ENCODE assay signal across 16 cellular contexts in the genomic region with DNA sequence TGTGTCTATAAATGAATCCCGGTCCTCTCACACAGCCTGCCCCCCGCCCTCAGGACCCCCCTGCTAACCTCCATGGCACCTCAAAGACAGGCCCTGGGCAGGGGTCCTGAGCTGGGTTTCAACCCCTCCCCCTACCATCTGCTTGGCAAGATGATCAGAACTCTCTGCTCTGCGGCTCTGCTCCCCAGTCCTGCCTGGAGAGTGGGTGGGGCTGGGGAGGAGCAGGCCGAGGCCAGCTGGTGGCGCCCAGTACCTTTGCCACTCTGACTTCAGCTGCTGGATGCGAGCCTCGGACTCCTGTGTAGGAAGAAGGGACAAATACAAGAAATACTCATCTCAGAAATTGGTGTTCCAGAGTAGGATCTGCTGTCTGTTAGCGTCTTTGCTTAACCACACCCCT. TPM values are rescaled to one million over a fixed set of nuclear protein-coding genes. Genes with fewer than 3 reads are reported as not detected.
DNase-seq lines count a peak whose midpoint lies in the region; TF ChIP-seq lines count a peak whose summit lies in the region.
"Had no signal": no experiment of that assay in that cellular context is flagged by ENCODE, and none has a peak within 500 bp of the region (broad histone marks: within the 10 kb centered on the region; RNA-seq: fewer than 3 reads in every experiment).

No MANE protein-coding gene starts in this region.

- H3K36me3 ChIP-seq in H7 (replicated peaks; ENCODE audit: control insufficient read depth, insufficient read depth, low read length) (peaks cover 5% of the 10 kb centered on the region), osteoblast (ENCODE audit: insufficient read depth, low read length) (peaks cover 84% of the 10 kb centered on the region)

- H3K4me3 Mint-ChIP-seq in activated T-cell treated with anti-CD3 and anti-CD28 coated beads, Interleukin-2, amount 50 U/mL, for 24 hours, result no peak overlapping the region
- H3K4me3 Mint-ChIP-seq in chondrocyte (ENCODE audit: unreplicated experiment), result no peak overlapping the region
- H3K4me3 Mint-ChIP-seq: brain, IgD-negative memory B cell had no signal

- H3K4me2 ChIP-seq in osteoblast (ENCODE audit: insufficient read depth, low read length), result no peak overlapping the region

- H3K4me1 ChIP-seq in osteoblast (ENCODE audit: insufficient read depth, low read length), result no peaks in the 10 kb centered on the region
- H3K4me1 ChIP-seq: SJCRH30, vagina had no signal

- no peaks in the 10 kb centered on the region for H3K9me3 ChIP-seq in osteoblast (ENCODE audit: low read depth, low read length)
- H3K9me3 ChIP-seq: SJCRH30, vagina had no signal

- no peak overlapping the region for H3K27ac ChIP-seq in osteoblast (ENCODE audit: low read depth, low read length)
- H3K27ac ChIP-seq: SJCRH30, vagina had no signal

- H3K4me3 ChIP-seq in H7 (ENCODE audit: insufficient read depth, low read depth, low read length), result no peak overlapping the region
- no peak overlapping the region for H3K4me3 ChIP-seq in osteoblast (ENCODE audit: insufficient read depth, low read length)
- H3K4me3 ChIP-seq: SJCRH30, vagina had no signal

- TF ChIP-seq CTCF in chondrocyte (IDR thresholded peaks at IDR 0.05) (no peak), osteoblast (IDR thresholded peaks at IDR 0.05; ENCODE audit: extremely low read depth, low read depth, low read length) (no peak), GM20000 (IDR thresholded peaks at IDR 0.05; ENCODE audit: extremely low read depth, missing control alignments) (no peak)

- H3K27ac Mint-ChIP-seq in activated T-cell treated with anti-CD3 and anti-CD28 coated beads, Interleukin-2, amount 50 U/mL, for 24 hours, result peak overlapping the region; percentile 79
- no peak overlapping the region for H3K27ac Mint-ChIP-seq in chondrocyte (ENCODE audit: unreplicated experiment)
- H3K27ac Mint-ChIP-seq: activated T-helper 2 cell treated with anti-CD3 and anti-CD28 coated beads, Interferon-gamma antibody, Interleukin-2, Interleukin-4, amounts not matched to agents 10 μg/mL and 5 μg/mL and 100 μg/mL, durations not matched to agents 14 hours and 24 hours and 36 hours had no signal

- H3K27me3 Mint-ChIP-seq in activated T-cell treated with anti-CD3 and anti-CD28 coated beads, Interleukin-2, amount 50 U/mL, for 24 hours, result no peaks in the 10 kb centered on the region
- H3K27me3 Mint-ChIP-seq in chondrocyte (ENCODE audit: low read depth), result no peaks in the 10 kb centered on the region
- H3K27me3 Mint-ChIP-seq: brain, IgD-negative memory B cell had no signal

- no peak for DNase-seq in activated T-cell treated with anti-CD3 and anti-CD28 coated beads, Interleukin-2, amount 50 U/mL, for 24 hours
- DNase-seq in activated T-cell treated with anti-CD3 and anti-CD28 coated beads, Interleukin-2, amount 50 U/mL, for 1 hour, result no peak
- DNase-seq in H7, result peak; percentile 74
- peak; percentile 63 for DNase-seq in chondrocyte (ENCODE audit: low spot score)
- peak; percentile 56 for DNase-seq in osteoblast (ENCODE audit: insufficient read length, low spot score, missing footprints)
- no peak for DNase-seq in NCI-H2196 (lab: John Stamatoyannopoulos, UW; ENCODE audit: unreplicated experiment)
- no peak for DNase-seq in GM20000 (ENCODE audit: low spot score)
- no peak for DNase-seq in A172 (ENCODE audit: low spot score)
- DNase-seq: activated CD4-positive, alpha-beta T cell treated with anti-CD3 and anti-CD28 coated beads, Interleukin-2, amount 50 U/mL, for 4 hours; effector CD8-positive, alpha-beta T cell; NCI-H1092; SJCRH30 had no signal

- no peak overlapping the region for H2AFZ ChIP-seq in osteoblast (ENCODE audit: low read length)

- peaks cover 3% of the 10 kb centered on the region for H4K20me1 ChIP-seq in osteoblast (ENCODE audit: insufficient read depth, low read length)

- no peaks in the 10 kb centered on the region for H3K9me3 Mint-ChIP-seq in activated T-cell treated with anti-CD3 and anti-CD28 coated beads, Interleukin-2, amount 50 U/mL, for 24 hours
- no peaks in the 10 kb centered on the region for H3K9me3 Mint-ChIP-seq in chondrocyte (ENCODE audit: low read depth)
- H3K9me3 Mint-ChIP-seq: activated T-helper 2 cell treated with anti-CD3 and anti-CD28 coated beads, Interferon-gamma antibody, Interleukin-2, Interleukin-4, amounts not matched to agents 10 μg/mL and 5 μg/mL and 100 μg/mL, durations not matched to agents 14 hours and 24 hours and 36 hours; brain had no signal

- H3K36me3 Mint-ChIP-seq in activated T-cell treated with anti-CD3 and anti-CD28 coated beads, Interleukin-2, amount 50 U/mL, for 24 hours (ENCODE audit: low read depth), result peaks cover 100% of the 10 kb centered on the region
- H3K36me3 Mint-ChIP-seq in chondrocyte (ENCODE audit: low read depth), result peaks cover 40% of the 10 kb centered on the region
- H3K36me3 Mint-ChIP-seq: IgD-negative memory B cell had no signal

- no peaks in the 10 kb centered on the region for H3K79me2 ChIP-seq in osteoblast (ENCODE audit: insufficient read depth, low read length)

- no peaks in the 10 kb centered on the region for H3K27me3 ChIP-seq in H7 (ENCODE audit: control insufficient read depth, insufficient read depth, low read length)
- no peaks in the 10 kb centered on the region for H3K27me3 ChIP-seq in osteoblast (ENCODE audit: insufficient read depth, low read length)
- H3K27me3 ChIP-seq: SJCRH30, vagina had no signal

- H3K4me1 Mint-ChIP-seq in activated T-cell treated with anti-CD3 and anti-CD28 coated beads, Interleukin-2, amount 50 U/mL, for 24 hours (ENCODE audit: low read depth), result peaks cover 45% of the 10 kb centered on the region
- peaks cover 5% of the 10 kb centered on the region for H3K4me1 Mint-ChIP-seq in chondrocyte (ENCODE audit: low read depth)
- H3K4me1 Mint-ChIP-seq: brain had no signal

RNA-seq across cellular contexts. Expression of a gene that starts 15.0 kb away (rescaled TPM):
- 31.8 and 33.4 TPM in 2 replicates for total RNA-seq in H7 (2014; rRNA removed; shearing (Covaris generic))
- total RNA-seq in chondrocyte (89.6 to 124 TPM (median 124 TPM) in 3 replicates), osteoblast (95.2 and 105 TPM in 2 replicates)
- 61.3 and 77.4 TPM in 2 replicates for total RNA-seq in A172 (2014; rRNA removed; shearing (Covaris generic))

RNA-seq across cellular contexts. Expression of a gene that starts 35.0 kb away (rescaled TPM):
- total RNA-seq in H7 (2014; rRNA removed; shearing (Covaris generic)), result 71.4 and 92.1 TPM in 2 replicates
- total RNA-seq in chondrocyte, result 37.7 to 58.6 TPM (median 43.3 TPM) in 3 replicates
- total RNA-seq in osteoblast, result 28.3 and 34.7 TPM in 2 replicates
- 8.3 and 16.1 TPM in 2 replicates for total RNA-seq in A172 (2014; rRNA removed; shearing (Covaris generic))

RNA-seq across cellular contexts. Expression of a gene that starts 40.0 kb away (rescaled TPM):
- 33.8 and 34.2 TPM in 2 replicates for total RNA-seq in H7 (2014; rRNA removed; shearing (Covaris generic))
- 80.3 to 87.0 TPM (median 85.7 TPM) in 3 replicates for total RNA-seq in chondrocyte
- 82.2 and 86.1 TPM in 2 replicates for total RNA-seq in osteoblast
- total RNA-seq in A172 (2014; rRNA removed; shearing (Covaris generic)), result 43.3 and 44.5 TPM in 2 replicates

RNA-seq across cellular contexts. Expression of a gene that starts 53.2 kb away (rescaled TPM):
- total RNA-seq in H7 (2014; rRNA removed; shearing (Covaris generic)), result 19.0 and 26.8 TPM in 2 replicates
- total RNA-seq in chondrocyte, result 10.8 to 14.3 TPM (median 11.8 TPM) in 3 replicates
- 15.9 and 17.0 TPM in 2 replicates for total RNA-seq in osteoblast
- 11.7 TPM in 2 replicates for total RNA-seq in A172 (2014; rRNA removed; shearing (Covaris generic))

RNA-seq across cellular contexts. Expression of a gene that starts 59.0 kb away (rescaled TPM):
- 70.8 and 79.3 TPM in 2 replicates for total RNA-seq in H7 (2014; rRNA removed; shearing (Covaris generic))
- total RNA-seq in chondrocyte (44.8 to 54.1 TPM (median 47.7 TPM) in 3 replicates), osteoblast (57.2 and 60.4 TPM in 2 replicates)
- total RNA-seq in A172 (2014; rRNA removed; shearing (Covaris generic)), result 58.0 and 67.7 TPM in 2 replicates

Comparison
In these comparisons a context has a peak if more than half of its experiments do, and no peak if none do; other contexts are left out.
1. DNase-seq: peak in H7 (single experiment), chondrocyte (single experiment) and osteoblast (single experiment); none in activated T-cell treated with anti-CD3 and anti-CD28 coated beads, Interleukin-2, amount 50 U/mL, for 24 hours (single experiment), activated T-cell treated with anti-CD3 and anti-CD28 coated beads, Interleukin-2, amount 50 U/mL, for 1 hour (single experiment), NCI-H2196 (single experiment), GM20000 (single experiment) and A172 (single experiment).